9 cellular contexts compared by ENCODE assay signal in genomic region chr11:62370743-62371440, GRCh38. TPM values are rescaled to one million over a fixed set of nuclear protein-coding genes. Genes with fewer than 3 reads are reported as not detected.
DNase-seq lines count a peak whose midpoint lies in the region; ATAC-seq and TF ChIP-seq lines count a peak whose summit lies in the region.
"Had no signal": no experiment of that assay in that cellular context is flagged by ENCODE, and none has a peak within 500 bp of the region (broad histone marks: within the 10 kb centered on the region; RNA-seq: fewer than 3 reads in every experiment).

No MANE protein-coding gene starts in this region.

- H3K4me3 ChIP-seq in neutrophil (ENCODE audit: low read depth in 1 of 2, low read length in 1 of 2) (peak overlapping the region; percentile 17 to 20), upper lobe of right lung (no peak overlapping the region), SJCRH30 (no peak overlapping the region)

- H3K9me3 ChIP-seq in neutrophil (no peaks in the 10 kb centered on the region), upper lobe of right lung (no peaks in the 10 kb centered on the region), SJCRH30 (replicated peaks) (no peaks in the 10 kb centered on the region)

- peaks cover 0 to 7% of the 10 kb centered on the region in 2 experiments for H3K4me1 ChIP-seq in neutrophil (ENCODE audit: control insufficient read depth in 1 of 2, insufficient read depth in 1 of 2, low read depth in 1 of 2, low read length in 1 of 2)
- H3K4me1 ChIP-seq in upper lobe of right lung, result no peaks in the 10 kb centered on the region
- no peaks in the 10 kb centered on the region for H3K4me1 ChIP-seq in SJCRH30

- H3K27ac ChIP-seq in neutrophil (peak overlapping the region; percentile 59), upper lobe of right lung (peak overlapping the region; percentile 47), SJCRH30 (no peak overlapping the region)

- intact Hi-C loops in upper lobe of right lung (cut with DNase I), result no loop called here

- H3K27me3 ChIP-seq in neutrophil (no peaks in the 10 kb centered on the region), upper lobe of right lung (no peaks in the 10 kb centered on the region), SJCRH30 (no peaks in the 10 kb centered on the region)

- ATAC-seq in upper lobe of right lung, result peak; percentile 87

- peak; percentile 15 to 29 for DNase-seq in stimulated activated CD4-positive, alpha-beta T cell treated with anti-CD3 and anti-CD28 coated beads, Interleukin-12 subunit alpha, Interleukin-12 subunit beta, amount 100 ng/mL, for 24 hours (ENCODE audit: low read depth in 2 of 2)
- no peak for DNase-seq in stimulated activated CD4-positive, alpha-beta T cell treated with anti-CD3 and anti-CD28 coated beads, Interleukin-2, amount 100 ng/mL, for 48 hours
- DNase-seq in activated naive CD4-positive, alpha-beta T cell treated with anti-CD3 and anti-CD28 coated beads, Interleukin-2, amount 50 U/mL, for 16 hours, result peak; percentile 51
- DNase-seq in upper lobe of right lung (peak; percentile 75), DMS53 (lab: John Stamatoyannopoulos, UW) (no peak), SJCRH30 (no peak), dermis blood vessel endothelial cell (no peak)
- DNase-seq: head of caudate nucleus had no signal

- H3K36me3 ChIP-seq in neutrophil (no peaks in the 10 kb centered on the region), upper lobe of right lung (no peaks in the 10 kb centered on the region), SJCRH30 (no peaks in the 10 kb centered on the region)

- no peak for TF ChIP-seq CTCF in neutrophil (IDR thresholded peaks at IDR 0.05)
- TF ChIP-seq CTCF in upper lobe of right lung (IDR thresholded peaks at IDR 0.05), result no peak

RNA-seq across cellular contexts. Expression of gene ASRGL1, which starts 33.6 kb away (rescaled TPM):
- 54.8 TPM for total RNA-seq in upper lobe of right lung
- 17.4 and 22.6 TPM in 2 replicates for total RNA-seq in SJCRH30 (2014; rRNA removed; shearing (Covaris generic))
- 27.4 and 40.3 TPM in 2 replicates for total RNA-seq in dermis blood vessel endothelial cell

RNA-seq across cellular contexts. Expression of gene SCGB1A1, which starts 47.9 kb away (rescaled TPM):
- total RNA-seq in upper lobe of right lung, result 5.4 TPM
- not detected in 2 replicates for total RNA-seq in SJCRH30 (2014; rRNA removed; shearing (Covaris generic))
- not detected in 2 replicates for total RNA-seq in dermis blood vessel endothelial cell

Comparison
In these comparisons a context has a peak if more than half of its experiments do, and no peak if none do; other contexts are left out.
1. DNase-seq: peak in stimulated activated CD4-positive, alpha-beta T cell treated with anti-CD3 and anti-CD28 coated beads, Interleukin-12 subunit alpha, Interleukin-12 subunit beta, amount 100 ng/mL, for 24 hours (2 of 2), activated naive CD4-positive, alpha-beta T cell treated with anti-CD3 and anti-CD28 coated beads, Interleukin-2, amount 50 U/mL, for 16 hours (single experiment) and upper lobe of right lung (single experiment); none in stimulated activated CD4-positive, alpha-beta T cell treated with anti-CD3 and anti-CD28 coated beads, Interleukin-2, amount 100 ng/mL, for 48 hours (0 of 2), DMS53 (single experiment), SJCRH30 (0 of 2) and dermis blood vessel endothelial cell (single experiment).
2. H3K4me3 ChIP-seq: peak in neutrophil (2 of 2); none in upper lobe of right lung (single experiment) and SJCRH30 (single experiment).